In genomic region chr3:9679476-9680097, GRCh38 we compare ENCODE assay signal across 19 cellular contexts. TPM values are rescaled to one million over a fixed set of nuclear protein-coding genes. Genes with fewer than 3 reads are reported as not detected.
"Had no signal": no experiment of that assay in that cellular context is flagged by ENCODE, and none has a peak within 500 bp of the region (broad histone marks: within the 10 kb centered on the region; RNA-seq: fewer than 3 reads in every experiment).

No MANE protein-coding gene starts in this region.

- H3K27me3 ChIP-seq: body of pancreas, sigmoid colon, spleen, tibial artery, vagina had no signal

- H3K4me3 ChIP-seq: body of pancreas, sigmoid colon, spleen, tibial artery, vagina had no signal

- H3K4me1 ChIP-seq: sigmoid colon, tibial artery, vagina had no signal

- H3K27ac ChIP-seq: body of pancreas, sigmoid colon, spleen, tibial artery, vagina, VCaP had no signal

- DNase-seq: activated CD4-positive, alpha-beta T cell treated with anti-CD3 and anti-CD28 coated beads for 1 hour; activated CD4-positive, alpha-beta T cell treated with anti-CD3 and anti-CD28 coated beads, Interleukin-2, amount 50 U/mL, for 4 hours; activated naive CD4-positive, alpha-beta T cell treated with anti-CD3 and anti-CD28 coated beads, Interleukin-2, amount 10 ng/mL, durations not matched to agents 7 days and 5 days; activated T-cell treated with anti-CD3 and anti-CD28 coated beads for 4 hours; body of pancreas; central memory CD4-positive, alpha-beta T cell; endodermal cell; kidney glomerular epithelial cell; mesendoderm; nucleus accumbens; sigmoid colon; spleen; T-helper 1 cell; tibial artery had no signal

- H3K9me3 ChIP-seq: body of pancreas, sigmoid colon, spleen, tibial artery, vagina had no signal

- ATAC-seq: body of pancreas; natural killer cell treated with Interleukin-12 subunit alpha and Interleukin-12 subunit beta and Interleukin-15 and Interleukin-18, amount 100 ng/mL, for 72 hours; SK-N-SH treated with all-trans-retinoic acid at 6 μM for 48 hours had no signal

RNA-seq across cellular contexts. Expression of gene CPNE9, which starts 24.0 kb away (rescaled TPM):
- total RNA-seq: body of pancreas, pulmonary artery endothelial cell, vagina had no signal
